ENCODE assay signal across 12 cellular contexts in genomic region chrX:71619193-71619592, GRCh38.
DNase-seq lines count a peak whose midpoint lies in the region; ATAC-seq and TF ChIP-seq lines count a peak whose summit lies in the region.
"Had no signal": no experiment of that assay in that cellular context is flagged by ENCODE, and none has a peak within 500 bp of the region (broad histone marks: within the 10 kb centered on the region; RNA-seq: fewer than 3 reads in every experiment).

No MANE protein-coding gene starts in this region.

- no peak for TF ChIP-seq CTCF in HL-60 (IDR thresholded peaks at IDR 0.05; ENCODE audit: insufficient read depth, low read length)

- H3K36me3 Mint-ChIP-seq in activated naive CD8-positive, alpha-beta T cell = peaks cover 6% of the 10 kb centered on the region

- peak overlapping the region; percentile 65 for H3K27ac ChIP-seq in HL-60 (replicated peaks)
- H3K27ac ChIP-seq: esophagus muscularis mucosa had no signal

- peaks cover 59% of the 10 kb centered on the region for H3K4me1 Mint-ChIP-seq in activated naive CD8-positive, alpha-beta T cell (ENCODE audit: low read depth)

- H3K27me3 ChIP-seq in HL-60 (ENCODE audit: insufficient read depth, poor library complexity, severe bottlenecking) = no peaks in the 10 kb centered on the region
- H3K27me3 ChIP-seq: esophagus muscularis mucosa had no signal

- H3K4me3 Mint-ChIP-seq in activated naive CD8-positive, alpha-beta T cell = peak overlapping the region; percentile 93

- H3K27ac Mint-ChIP-seq in activated naive CD8-positive, alpha-beta T cell = peak overlapping the region; percentile 99

- H3K27me3 Mint-ChIP-seq in activated naive CD8-positive, alpha-beta T cell = no peaks in the 10 kb centered on the region

- no peaks in the 10 kb centered on the region for H3K9me3 Mint-ChIP-seq in activated naive CD8-positive, alpha-beta T cell (ENCODE audit: low read depth)

- no peak overlapping the region for H3K4me3 ChIP-seq in HL-60 (replicated peaks; ENCODE audit: insufficient read depth, low read length)
- H3K4me3 ChIP-seq: esophagus muscularis mucosa had no signal

- ATAC-seq in HG03342 (IDR thresholded peaks at IDR 0.05; ENCODE audit: unreplicated experiment) = no peak
- no peak for ATAC-seq in GM21786 (IDR thresholded peaks at IDR 0.05; ENCODE audit: unreplicated experiment)

- DNase-seq in HL-60 (ENCODE audit: low read depth in 1 of 2, low spot score in 1 of 2) (peak in 1 of 2 experiments; percentile 36), NCI-H345 (lab: John Stamatoyannopoulos, UW) (no peak), dedifferentiated amniotic fluid mesenchymal stem cell (ENCODE audit: extremely low spot score) (no peak)
- DNase-seq in activated CD4-positive, alpha-beta T cell treated with anti-CD3 and anti-CD28 coated beads for 4 hours = peak; percentile 67 to 68
- DNase-seq in stimulated activated CD4-positive, alpha-beta T cell treated with anti-CD3 and anti-CD28 coated beads, TNF-alpha, amount 100 ng/mL, for 24 hours (ENCODE audit: low read depth in 3 of 3) = peak; percentile 45 to 65 (median 61)
- DNase-seq: amygdala, DMS53, kidney glomerular epithelial cell had no signal

Comparison
In these comparisons a context has a peak if more than half of its experiments do, and no peak if none do; other contexts are left out.
1. DNase-seq: peak in activated CD4-positive, alpha-beta T cell treated with anti-CD3 and anti-CD28 coated beads for 4 hours (2 of 2) and stimulated activated CD4-positive, alpha-beta T cell treated with anti-CD3 and anti-CD28 coated beads, TNF-alpha, amount 100 ng/mL, for 24 hours (3 of 3); none in NCI-H345 (single experiment) and dedifferentiated amniotic fluid mesenchymal stem cell (single experiment).